In the genomic region with DNA sequence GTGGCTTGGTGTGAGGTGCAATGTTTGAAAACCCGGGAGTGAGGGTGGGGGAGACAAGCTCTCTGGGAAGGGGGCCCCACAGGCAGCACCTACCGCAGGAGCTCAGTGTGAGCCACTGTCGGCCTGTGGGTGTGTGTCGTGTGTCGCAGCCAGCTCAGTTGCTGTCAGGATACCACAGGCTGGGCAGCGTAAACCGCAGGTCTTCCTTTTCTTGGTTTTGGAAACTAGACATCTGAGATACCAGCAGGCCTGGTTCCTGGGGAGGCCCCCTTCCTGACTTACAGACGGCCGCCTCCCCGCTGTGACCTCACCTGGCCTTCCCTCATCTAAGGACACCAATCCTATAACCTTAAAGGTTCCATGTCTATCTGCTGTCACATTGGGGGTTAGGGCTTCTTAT, we compare ENCODE assay signal across 18 cellular contexts. TPM values are rescaled to one million over a fixed set of nuclear protein-coding genes. Genes with fewer than 3 reads are reported as not detected.
DNase-seq lines count a peak whose midpoint lies in the region; ATAC-seq, FAIRE-seq and TF ChIP-seq lines count a peak whose summit lies in the region.
"Had no signal": no experiment of that assay in that cellular context is flagged by ENCODE, and none has a peak within 500 bp of the region (broad histone marks: within the 10 kb centered on the region; RNA-seq: fewer than 3 reads in every experiment).

No MANE protein-coding gene starts in this region.

- no peaks in the 10 kb centered on the region for H3K9me3 ChIP-seq in kidney (ENCODE audit: control insufficient read depth in 1 of 2, low read length in 2 of 2)

- no peak for FAIRE-seq in kidney (lab: Jason Lieb, UNC)

- peaks cover 32% of the 10 kb centered on the region for H3K36me3 Mint-ChIP-seq in activated naive CD8-positive, alpha-beta T cell treated with anti-CD3 and anti-CD28 coated beads, Interleukin-2, amount 10 ng/mL, durations not matched to agents 7 days and 5 days
- peaks cover 24% of the 10 kb centered on the region for H3K36me3 Mint-ChIP-seq in activated naive CD8-positive, alpha-beta T cell treated with anti-CD3 and anti-CD28 coated beads for 36 hours
- peaks cover 53% of the 10 kb centered on the region for H3K36me3 Mint-ChIP-seq in WTC11
- H3K36me3 Mint-ChIP-seq in effector memory CD8-positive, alpha-beta T cell (ENCODE audit: insufficient read depth): peaks cover 85% of the 10 kb centered on the region

- POLR2A ChIA-PET in activated naive CD8-positive, alpha-beta T cell treated with anti-CD3 and anti-CD28 coated beads, Interleukin-2, amount 10 ng/mL, durations not matched to agents 7 days and 5 days (lab: Charles Lee): interaction anchor here (0.8 to 1.0 kb wide), 4 partner anchors 15 to 189 kb away, joined by 3 to 4 read pairs (median 3); partner anchors contain the start of gene IRF7
- POLR2A ChIA-PET in WTC11 (lab: Charles Lee): no interaction called here

- no peak overlapping the region for H3K4me3 ChIP-seq in kidney (ENCODE audit: low read length in 2 of 2)

- ATAC-seq in activated naive CD8-positive, alpha-beta T cell treated with anti-CD3 and anti-CD28 coated beads, Interleukin-2, amount 10 ng/mL, durations not matched to agents 7 days and 5 days (ENCODE audit: low read depth): peak; percentile 32
- ATAC-seq in WTC11: no peak
- peak; percentile 77 for ATAC-seq in effector memory CD8-positive, alpha-beta T cell (replicated peaks)

- no peak for DNase-seq in activated naive CD8-positive, alpha-beta T cell treated with anti-CD3 and anti-CD28 coated beads, Interleukin-2, amount 10 ng/mL, durations not matched to agents 7 days and 5 days
- no peak for DNase-seq in activated naive CD8-positive, alpha-beta T cell treated with anti-CD3 and anti-CD28 coated beads for 36 hours
- no peak for DNase-seq in WTC11 (ENCODE audit: low spot score)
- DNase-seq in effector memory CD8-positive, alpha-beta T cell: no peak
- DNase-seq in NCI-H1694 (lab: John Stamatoyannopoulos, UW): no peak
- no peak for DNase-seq in kidney
- DNase-seq in effector CD8-positive, alpha-beta T cell (lab: John Stamatoyannopoulos, UW): no peak
- no peak for DNase-seq in AG20443 (ENCODE audit: low spot score)
- DNase-seq: AML-193, EL, NCI-H1417, NCI-H1930, NCI-H748 treated with DMSO at 0.1 percent for 48 hours, RPMI8226, SIG-M5 had no signal

- CTCF ChIA-PET in WTC11 (lab: Charles Lee): no interaction called here

- peak overlapping the region; percentile 35 for H3K4me3 Mint-ChIP-seq in activated naive CD8-positive, alpha-beta T cell treated with anti-CD3 and anti-CD28 coated beads, Interleukin-2, amount 10 ng/mL, durations not matched to agents 7 days and 5 days
- no peak overlapping the region for H3K4me3 Mint-ChIP-seq in activated naive CD8-positive, alpha-beta T cell treated with anti-CD3 and anti-CD28 coated beads for 36 hours
- no peak overlapping the region for H3K4me3 Mint-ChIP-seq in WTC11
- peak overlapping the region in 1 of 2 donors; percentile 5 for H3K4me3 Mint-ChIP-seq in effector memory CD8-positive, alpha-beta T cell
- H3K4me3 Mint-ChIP-seq: CD14-positive monocyte had no signal

- no peaks in the 10 kb centered on the region for H3K27me3 Mint-ChIP-seq in activated naive CD8-positive, alpha-beta T cell treated with anti-CD3 and anti-CD28 coated beads, Interleukin-2, amount 10 ng/mL, durations not matched to agents 7 days and 5 days
- H3K27me3 Mint-ChIP-seq in activated naive CD8-positive, alpha-beta T cell treated with anti-CD3 and anti-CD28 coated beads for 36 hours: no peaks in the 10 kb centered on the region
- no peaks in the 10 kb centered on the region for H3K27me3 Mint-ChIP-seq in WTC11 (ENCODE audit: low read depth)
- no peaks in the 10 kb centered on the region for H3K27me3 Mint-ChIP-seq in effector memory CD8-positive, alpha-beta T cell

- intact Hi-C loops in kidney (cut with DNase I): no loop called here

- H3K27ac ChIP-seq in kidney (ENCODE audit: low read depth in 2 of 2, low read length in 2 of 2): no peak overlapping the region

- peaks cover 13% of the 10 kb centered on the region for H3K4me1 Mint-ChIP-seq in activated naive CD8-positive, alpha-beta T cell treated with anti-CD3 and anti-CD28 coated beads, Interleukin-2, amount 10 ng/mL, durations not matched to agents 7 days and 5 days
- no peaks in the 10 kb centered on the region for H3K4me1 Mint-ChIP-seq in activated naive CD8-positive, alpha-beta T cell treated with anti-CD3 and anti-CD28 coated beads for 36 hours
- H3K4me1 Mint-ChIP-seq in WTC11: no peaks in the 10 kb centered on the region
- H3K4me1 Mint-ChIP-seq in effector memory CD8-positive, alpha-beta T cell (ENCODE audit: low read depth in 2 of 2): peaks cover 7 to 10% of the 10 kb centered on the region in 2 donors
- H3K4me1 Mint-ChIP-seq: CD14-positive monocyte had no signal

- H3K9ac ChIP-seq in kidney (ENCODE audit: low read length in 2 of 2): no peak overlapping the region

- TF ChIP-seq CTCF in WTC11 (IDR thresholded peaks at IDR 0.05) (no peak), kidney (IDR thresholded peaks at IDR 0.05; ENCODE audit: borderline replicate concordance, extremely low read depth, insufficient read depth) (no peak)

- peaks cover 22 to 42% of the 10 kb centered on the region in 2 donors for H3K36me3 ChIP-seq in kidney (ENCODE audit: control insufficient read depth in 1 of 2, insufficient read depth in 2 of 2, low read length in 2 of 2)

- no peaks in the 10 kb centered on the region for H3K9me3 Mint-ChIP-seq in activated naive CD8-positive, alpha-beta T cell treated with anti-CD3 and anti-CD28 coated beads, Interleukin-2, amount 10 ng/mL, durations not matched to agents 7 days and 5 days
- H3K9me3 Mint-ChIP-seq in activated naive CD8-positive, alpha-beta T cell treated with anti-CD3 and anti-CD28 coated beads for 36 hours: no peaks in the 10 kb centered on the region
- no peaks in the 10 kb centered on the region for H3K9me3 Mint-ChIP-seq in WTC11
- no peaks in the 10 kb centered on the region for H3K9me3 Mint-ChIP-seq in effector memory CD8-positive, alpha-beta T cell
- H3K9me3 Mint-ChIP-seq: CD14-positive monocyte had no signal

- H3K4me1 ChIP-seq in kidney (ENCODE audit: control insufficient read depth in 1 of 2, insufficient read depth in 1 of 2, low read depth in 1 of 2, low read length in 2 of 2): no peaks in the 10 kb centered on the region

- H3K27ac Mint-ChIP-seq in activated naive CD8-positive, alpha-beta T cell treated with anti-CD3 and anti-CD28 coated beads, Interleukin-2, amount 10 ng/mL, durations not matched to agents 7 days and 5 days: peak overlapping the region; percentile 51
- H3K27ac Mint-ChIP-seq in activated naive CD8-positive, alpha-beta T cell treated with anti-CD3 and anti-CD28 coated beads for 36 hours: no peak overlapping the region
- 0 out of 2 replicates have a peak overlapping the region, but pooled peaks have one; percentile 27 for H3K27ac Mint-ChIP-seq in WTC11
- peak overlapping the region; percentile 56 to 84 for H3K27ac Mint-ChIP-seq in effector memory CD8-positive, alpha-beta T cell

TF ChIP-seq in WTC11, 78 proteins besides CTCF, POLR2A, EP300 and RAD21:
- TF ChIP-seq USF2 (CRISPR knock-in tag; IDR thresholded peaks at IDR 0.05): no peak
- TF ChIP-seq GRHL2 (CRISPR knock-in tag; IDR thresholded peaks at IDR 0.05; ENCODE audit: insufficient replicate concordance, severe bottlenecking): no peak
- no peak for TF ChIP-seq ZNF232 (CRISPR knock-in tag; IDR thresholded peaks at IDR 0.05)

RNA-seq across cellular contexts. Expression of gene IRF7, which starts 19.4 kb away (rescaled TPM):
- total RNA-seq in activated naive CD8-positive, alpha-beta T cell treated with anti-CD3 and anti-CD28 coated beads, Interleukin-2, amount 10 ng/mL, durations not matched to agents 7 days and 5 days: 100 to 1,000 TPM; 160 to 165 TPM
- total RNA-seq in activated naive CD8-positive, alpha-beta T cell treated with anti-CD3 and anti-CD28 coated beads for 36 hours: 10 to 100 TPM; 60.6 to 61.2 TPM
- 11.1 to 12.0 TPM (median 11.5 TPM) in 3 replicates for total RNA-seq in WTC11 (2021)
- 36.7 TPM for total RNA-seq in kidney
- polyA plus RNA-seq in kidney (ENCODE audit: insufficient read depth, low read depth, low replicate concordance): 21.5 TPM

RNA-seq across cellular contexts. Expression of gene PHRF1, which starts 20.1 kb away (rescaled TPM):
- 10 to 100 TPM; 55.4 to 58.9 TPM for total RNA-seq in activated naive CD8-positive, alpha-beta T cell treated with anti-CD3 and anti-CD28 coated beads, Interleukin-2, amount 10 ng/mL, durations not matched to agents 7 days and 5 days
- total RNA-seq in activated naive CD8-positive, alpha-beta T cell treated with anti-CD3 and anti-CD28 coated beads for 36 hours: 10 to 100 TPM; 42.3 to 44.3 TPM
- total RNA-seq in WTC11 (2021) (39.4 to 46.9 TPM (median 40.1 TPM) in 3 replicates), kidney (30.9 TPM)
- polyA plus RNA-seq in kidney (ENCODE audit: insufficient read depth, low read depth, low replicate concordance): 7.5 TPM

RNA-seq across cellular contexts. Expression of gene CDHR5, which starts 28.4 kb away (rescaled TPM):
- total RNA-seq in activated naive CD8-positive, alpha-beta T cell treated with anti-CD3 and anti-CD28 coated beads, Interleukin-2, amount 10 ng/mL, durations not matched to agents 7 days and 5 days: not detected
- total RNA-seq in activated naive CD8-positive, alpha-beta T cell treated with anti-CD3 and anti-CD28 coated beads for 36 hours: not detected
- 0.26 to 0.34 TPM in 2 of 3 replicates, not detected in the other for total RNA-seq in WTC11 (2021)
- 7.0 TPM for total RNA-seq in kidney
- 45.6 TPM for polyA plus RNA-seq in kidney (ENCODE audit: insufficient read depth, low read depth, low replicate concordance)
- total RNA-seq: H7 had no signal

RNA-seq across cellular contexts. Expression of gene SCT, which starts 30.6 kb away (rescaled TPM):
- not detected for total RNA-seq in activated naive CD8-positive, alpha-beta T cell treated with anti-CD3 and anti-CD28 coated beads, Interleukin-2, amount 10 ng/mL, durations not matched to agents 7 days and 5 days
- total RNA-seq in activated naive CD8-positive, alpha-beta T cell treated with anti-CD3 and anti-CD28 coated beads for 36 hours: not detected
- total RNA-seq in WTC11 (2021): 2.3 to 3.3 TPM (median 2.9 TPM) in 3 replicates
- total RNA-seq in kidney: not detected
- not detected for polyA plus RNA-seq in kidney (ENCODE audit: insufficient read depth, low read depth, low replicate concordance)
- total RNA-seq: H7, NCI-H460 had no signal
- polyA plus RNA-seq: CD14-positive monocyte had no signal

RNA-seq across cellular contexts. Expression of gene RASSF7, which starts 35.6 kb away (rescaled TPM):
- total RNA-seq in activated naive CD8-positive, alpha-beta T cell treated with anti-CD3 and anti-CD28 coated beads, Interleukin-2, amount 10 ng/mL, durations not matched to agents 7 days and 5 days: 10 to 100 TPM; 36.5 to 41.0 TPM
- total RNA-seq in activated naive CD8-positive, alpha-beta T cell treated with anti-CD3 and anti-CD28 coated beads for 36 hours: 10 to 100 TPM in 1 of 2 experiments, 1 to 10 TPM in 1; 9.8 to 11.5 TPM
- total RNA-seq in WTC11 (2021) (30.6 to 39.7 TPM (median 32.5 TPM) in 3 replicates), kidney (106 TPM)
- polyA plus RNA-seq in kidney (ENCODE audit: insufficient read depth, low read depth, low replicate concordance): 108 TPM
